In the genomic region with DNA sequence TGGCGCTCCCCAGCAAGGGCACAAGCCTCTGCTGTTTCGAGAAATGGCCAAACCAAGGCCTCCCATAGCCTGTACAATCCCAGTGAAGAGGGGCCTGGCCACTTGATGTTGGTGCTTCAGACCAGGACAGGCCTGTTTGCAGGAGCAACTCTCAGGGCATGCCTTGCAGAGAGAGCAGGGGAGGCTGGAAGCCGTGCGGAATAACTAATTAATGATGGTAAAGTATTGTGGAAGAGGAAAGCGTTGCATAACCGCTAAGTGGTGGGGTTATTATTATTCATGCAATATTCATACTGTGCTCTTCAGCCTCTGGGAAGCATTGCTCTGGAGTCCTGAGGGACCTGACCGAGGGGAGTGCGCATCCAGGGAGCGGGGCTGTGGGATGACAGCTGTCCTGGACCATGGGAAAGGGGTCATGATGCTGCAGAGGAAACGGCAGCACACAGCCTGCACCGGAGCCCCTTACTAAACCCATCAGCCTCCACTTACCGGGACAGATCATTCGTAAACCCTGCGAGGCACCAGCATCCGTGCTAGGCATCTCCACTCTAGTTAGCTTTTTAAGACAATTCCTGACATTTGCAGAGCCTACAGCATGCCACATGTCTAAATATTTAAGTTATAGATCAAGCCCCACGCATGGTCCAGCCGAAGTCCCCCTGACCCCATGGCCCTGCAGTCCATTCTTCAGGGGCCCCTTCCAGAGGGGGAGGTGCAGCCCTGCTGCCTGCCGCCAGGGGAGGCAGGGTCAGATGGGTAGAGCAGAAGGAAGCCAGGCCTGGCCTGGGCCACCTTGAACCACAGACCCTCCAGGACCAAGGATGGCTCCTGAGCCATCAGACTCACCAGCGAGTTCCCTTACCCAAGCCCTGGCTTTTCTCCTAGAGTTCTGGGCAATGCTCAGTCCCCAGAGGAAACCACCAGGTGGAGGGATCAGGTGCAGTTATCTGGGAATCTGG, we compare ENCODE assay signal across 11 cellular contexts. TPM values are rescaled to one million over a fixed set of nuclear protein-coding genes. Genes with fewer than 3 reads are reported as not detected.
DNase-seq lines count a peak whose midpoint lies in the region; ATAC-seq and TF ChIP-seq lines count a peak whose summit lies in the region.
"Had no signal": no experiment of that assay in that cellular context is flagged by ENCODE, and none has a peak within 500 bp of the region (broad histone marks: within the 10 kb centered on the region; RNA-seq: fewer than 3 reads in every experiment).

No MANE protein-coding gene starts in this region.

- DNase-seq in activated effector memory CD4-positive, alpha-beta T cell treated with anti-CD3 and anti-CD28 coated beads, Interleukin-2, amount 50 U/mL, for 16 hours, result peak; percentile 60
- no peak for DNase-seq in activated effector memory CD4-positive, alpha-beta T cell treated with Interleukin-2 at 50 U/mL for 16 hours
- DNase-seq in activated B cell treated with CpG ODN at 0.5 μM for 24 hours (no peak), heart right ventricle (peak; percentile 59), tibial nerve (ENCODE audit: low spot score in 2 of 2) (no peak), NCI-H446 treated with DMSO at 0.1 percent for 48 hours (lab: John Stamatoyannopoulos, UW) (no peak), UCSD-AML1 (lab: John Stamatoyannopoulos, UW; ENCODE audit: unreplicated experiment) (no peak), activated gamma-delta T cell (lab: John Stamatoyannopoulos, UW) (no peak)
- DNase-seq: NCI-H187 treated with DMSO at 0.1 percent for 48 hours had no signal

- CTCF ChIA-PET in activated B cell treated with CpG ODN at 0.5 μM for 24 hours (lab: Charles Lee), result no interaction called here

- H3K9me3 Mint-ChIP-seq in activated B cell treated with CpG ODN at 0.5 μM for 24 hours, result no peaks in the 10 kb centered on the region

- peak overlapping the region; percentile 39 to 90 (median 81) for H3K27ac ChIP-seq in heart right ventricle
- H3K27ac ChIP-seq in tibial nerve, result peak overlapping the region in 3 of 4 donors; percentile 40 to 68 (median 51)
- H3K27ac ChIP-seq: C4-2B, cardiac muscle cell had no signal

- H3K4me1 Mint-ChIP-seq in activated B cell treated with CpG ODN at 0.5 μM for 24 hours, result peaks cover 95% of the 10 kb centered on the region

- H3K27me3 Mint-ChIP-seq in activated B cell treated with CpG ODN at 0.5 μM for 24 hours, result no peaks in the 10 kb centered on the region

- H3K36me3 Mint-ChIP-seq in activated B cell treated with CpG ODN at 0.5 μM for 24 hours (ENCODE audit: low read depth), result no peaks in the 10 kb centered on the region

- H3K27me3 ChIP-seq in heart right ventricle, result no peaks in the 10 kb centered on the region
- no peaks in the 10 kb centered on the region for H3K27me3 ChIP-seq in tibial nerve
- H3K27me3 ChIP-seq: cardiac muscle cell had no signal

- POLR2A ChIA-PET in activated B cell treated with CpG ODN at 0.5 μM for 24 hours (lab: Charles Lee), result interaction anchor here (3.6 kb wide), 1 partner anchor 13 kb away, joined by 20 read pairs; a partner anchor contains a TSS

- 85 to 90% methylated on average over 19 of the region's 19 CpGs for WGBS in heart right ventricle, 2 donors
- WGBS in tibial nerve, 2 donors, result 84% methylated on average over 18 to 19 of the region's 19 CpGs

- H3K4me3 ChIP-seq in heart right ventricle (peak overlapping the region in 2 of 10 donors; percentile 4 to 19), tibial nerve (no peak overlapping the region)
- H3K4me3 ChIP-seq: cardiac muscle cell had no signal

- H3K36me3 ChIP-seq in heart right ventricle, result no peaks in the 10 kb centered on the region
- H3K36me3 ChIP-seq in tibial nerve, result no peaks in the 10 kb centered on the region
- H3K36me3 ChIP-seq: cardiac muscle cell had no signal

- H3K4me3 Mint-ChIP-seq in activated B cell treated with CpG ODN at 0.5 μM for 24 hours, result peak overlapping the region; percentile 69

- no peak for TF ChIP-seq POLR2A in tibial nerve (IDR thresholded peaks at IDR 0.05)

- no peaks in the 10 kb centered on the region for H3K9me3 ChIP-seq in heart right ventricle
- H3K9me3 ChIP-seq in tibial nerve, result no peaks in the 10 kb centered on the region

- H3K4me1 ChIP-seq in heart right ventricle (peaks cover 19 to 88% (median 54%) of the 10 kb centered on the region in 9 donors), tibial nerve (peaks cover 0 to 17% (median 14%) of the 10 kb centered on the region in 4 donors)

- H3K27ac Mint-ChIP-seq in activated B cell treated with CpG ODN at 0.5 μM for 24 hours, result peak overlapping the region; percentile 95

- TF ChIP-seq CTCF in activated B cell treated with CpG ODN at 0.5 μM for 24 hours (IDR thresholded peaks at IDR 0.05), result no peak
- TF ChIP-seq CTCF in heart right ventricle (IDR thresholded peaks at IDR 0.05), result peak in 1 of 9 donors; percentile 10
- no peak for TF ChIP-seq CTCF in tibial nerve (IDR thresholded peaks at IDR 0.05)

- no peak for ATAC-seq in activated B cell treated with CpG ODN at 0.5 μM for 24 hours (ENCODE audit: low read depth)
- peak; percentile 25 to 82 (median 52) for ATAC-seq in heart right ventricle

- intact Hi-C loops in activated B cell treated with CpG ODN at 0.5 μM for 24 hours (cut with micrococcal nuclease), result loop anchor here (1.0 to 5.0 kb wide), 2 partner anchors 14 to 186 kb away; no protein-coding TSS in a partner anchor
- intact Hi-C loops in heart right ventricle (cut with DNase I), result loop anchor here in 1 of 10 donors (5.0 kb wide), 1 partner anchor 64 kb away; no protein-coding TSS in a partner anchor

- TF ChIP-seq EP300 in tibial nerve (IDR thresholded peaks at IDR 0.05), result no peak

RNA-seq across cellular contexts. Expression of a gene that starts 11.6 kb away (rescaled TPM):
- total RNA-seq in activated B cell treated with CpG ODN at 0.5 μM for 24 hours (6.7 and 8.5 TPM in 2 replicates), heart right ventricle (10 to 100 TPM; 10.9 to 27.3 (median 18.6) TPM), tibial nerve (10 to 100 TPM; 18.6 to 37.9 (median 28.8) TPM)
- 10 to 100 TPM; 17.4 to 28.5 TPM for polyA plus RNA-seq in heart right ventricle
- total RNA-seq: cardiac muscle cell had no signal
- polyA plus RNA-seq: cardiac muscle cell had no signal

RNA-seq across cellular contexts. Expression of a gene that starts 42.8 kb away (rescaled TPM):
- total RNA-seq in activated B cell treated with CpG ODN at 0.5 μM for 24 hours (not detected in 2 replicates), heart right ventricle (not detected), tibial nerve (under 1 TPM in 1 of 4 donors, not detected in 3; 0.63 TPM)
- not detected for polyA plus RNA-seq in heart right ventricle
- total RNA-seq: cardiac muscle cell had no signal
- polyA plus RNA-seq: cardiac muscle cell had no signal

Comparison
In these comparisons a context has a peak if more than half of its experiments do, and no peak if none do; other contexts are left out.
1. DNase-seq: peak in activated effector memory CD4-positive, alpha-beta T cell treated with anti-CD3 and anti-CD28 coated beads, Interleukin-2, amount 50 U/mL, for 16 hours (single experiment) and heart right ventricle (2 of 2); none in activated effector memory CD4-positive, alpha-beta T cell treated with Interleukin-2 at 50 U/mL for 16 hours (single experiment), activated B cell treated with CpG ODN at 0.5 μM for 24 hours (single experiment), tibial nerve (0 of 2), NCI-H446 treated with DMSO at 0.1 percent for 48 hours (single experiment), UCSD-AML1 (single experiment) and activated gamma-delta T cell (single experiment).